15 cellular contexts compared by ENCODE assay signal in the genomic region with DNA sequence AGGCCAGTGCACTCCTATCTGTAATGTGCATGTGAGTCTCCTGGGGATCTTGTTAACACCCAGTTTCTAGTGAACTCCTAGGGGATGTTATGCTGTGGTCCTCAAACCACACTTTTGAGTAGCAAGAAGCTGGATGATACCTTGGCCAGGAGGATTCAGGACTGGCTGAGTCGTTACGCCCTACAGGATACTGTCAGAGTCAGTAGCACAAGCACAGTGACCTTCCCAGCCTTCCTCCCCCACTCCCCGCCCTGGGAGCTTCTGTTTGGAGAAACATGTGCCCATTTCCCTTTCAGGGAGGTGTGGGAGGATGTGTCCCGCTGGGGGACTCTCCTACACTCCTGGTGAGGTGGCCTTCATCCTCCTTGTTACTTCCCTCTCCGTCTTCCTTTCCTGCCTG.
"Had no signal": no experiment of that assay in that cellular context is flagged by ENCODE, and none has a peak within 500 bp of the region (broad histone marks: within the 10 kb centered on the region; RNA-seq: fewer than 3 reads in every experiment).

No MANE protein-coding gene starts in this region.

- H3K27ac ChIP-seq: adrenal gland, body of pancreas, esophagus muscularis mucosa, left ventricle myocardium inferior, parathyroid adenoma, SK-N-MC, tibial artery had no signal

- H3K27me3 Mint-ChIP-seq: T-cell had no signal

- H3K4me3 Mint-ChIP-seq: activated naive CD4-positive, alpha-beta T cell treated with anti-CD3 and anti-CD28 coated beads for 36 hours; activated T-helper 1 cell treated with anti-CD3 and anti-CD28 coated beads, Interleukin-12 subunit alpha, Interleukin-12 subunit beta, Interleukin-2, Interleukin-4 antibody, amounts not matched to agents 30 ng/mL and 10 ng/mL and 1 ng/mL, durations not matched to agents 14 hours and 24 hours and 36 hours; endodermal cell; T-cell had no signal

- H3K9ac ChIP-seq: parathyroid adenoma had no signal

- H3K4me3 ChIP-seq: adrenal gland, body of pancreas, esophagus muscularis mucosa, left ventricle myocardium inferior, SK-N-MC, smooth muscle cell, tibial artery had no signal

- H3K27ac Mint-ChIP-seq: activated naive CD4-positive, alpha-beta T cell treated with anti-CD3 and anti-CD28 coated beads for 36 hours; activated T-helper 1 cell treated with anti-CD3 and anti-CD28 coated beads, Interleukin-12 subunit alpha, Interleukin-12 subunit beta, Interleukin-2, Interleukin-4 antibody, amounts not matched to agents 30 ng/mL and 10 ng/mL and 1 ng/mL, durations not matched to agents 14 hours and 24 hours and 36 hours; endodermal cell had no signal

- DNase-seq: activated CD4-positive, alpha-beta T cell treated with anti-CD3 and anti-CD28 coated beads for 48 hours; activated naive CD4-positive, alpha-beta T cell treated with anti-CD3 and anti-CD28 coated beads for 36 hours; adrenal gland; body of pancreas; dermis blood vessel endothelial cell; endodermal cell; left ventricle myocardium inferior; mesenchymal stem cell; T-cell; tibial artery had no signal

- ATAC-seq: body of pancreas, T-cell had no signal

- H3K9me3 ChIP-seq: adrenal gland, body of pancreas had no signal

- H3K36me3 ChIP-seq: adrenal gland, esophagus muscularis mucosa, left ventricle myocardium inferior, tibial artery had no signal

- H3K4me1 ChIP-seq: adrenal gland, body of pancreas, esophagus muscularis mucosa, left ventricle myocardium inferior, parathyroid adenoma, tibial artery had no signal

- H3K27me3 ChIP-seq: adrenal gland, body of pancreas, esophagus muscularis mucosa, tibial artery had no signal
